In the genomic region with DNA sequence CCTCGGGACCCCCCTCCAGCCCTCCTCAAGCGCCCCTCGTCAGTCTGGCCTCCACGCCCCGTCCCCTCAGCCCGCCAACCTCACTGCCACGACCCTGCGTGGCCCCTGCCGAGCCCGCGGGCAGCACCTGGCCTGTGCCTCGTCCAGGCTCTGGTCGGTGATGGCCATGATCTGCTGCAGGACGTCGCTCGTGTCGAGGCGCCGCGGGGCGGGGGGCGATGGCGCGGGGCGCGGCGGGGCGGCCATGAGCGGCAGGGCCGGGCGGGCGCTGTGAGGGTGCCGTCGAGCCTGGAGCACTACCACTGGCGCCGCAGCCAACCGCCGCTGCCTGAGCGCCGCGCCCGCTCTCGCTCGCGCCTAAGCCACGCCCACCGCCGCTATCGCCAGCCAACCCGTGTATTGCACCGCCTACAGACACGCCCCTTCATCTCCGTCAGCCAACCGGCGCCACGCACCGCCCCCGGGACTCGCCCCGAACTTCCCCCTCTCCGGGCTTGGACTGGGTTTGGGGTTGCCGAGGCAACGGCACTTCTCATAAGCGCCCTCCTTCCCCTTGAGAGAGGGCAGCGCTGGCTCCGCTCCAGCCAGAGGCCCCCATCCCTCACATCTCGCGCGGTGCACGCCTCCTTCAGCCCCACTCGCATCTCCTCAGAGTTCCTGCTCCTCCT, we compare ENCODE assay signal across 8 cellular contexts. TPM values are rescaled to one million over a fixed set of nuclear protein-coding genes. Genes with fewer than 3 reads are reported as not detected.
DNase-seq lines count a peak whose midpoint lies in the region; ATAC-seq, FAIRE-seq and TF ChIP-seq lines count a peak whose summit lies in the region.

A gene with protein sequence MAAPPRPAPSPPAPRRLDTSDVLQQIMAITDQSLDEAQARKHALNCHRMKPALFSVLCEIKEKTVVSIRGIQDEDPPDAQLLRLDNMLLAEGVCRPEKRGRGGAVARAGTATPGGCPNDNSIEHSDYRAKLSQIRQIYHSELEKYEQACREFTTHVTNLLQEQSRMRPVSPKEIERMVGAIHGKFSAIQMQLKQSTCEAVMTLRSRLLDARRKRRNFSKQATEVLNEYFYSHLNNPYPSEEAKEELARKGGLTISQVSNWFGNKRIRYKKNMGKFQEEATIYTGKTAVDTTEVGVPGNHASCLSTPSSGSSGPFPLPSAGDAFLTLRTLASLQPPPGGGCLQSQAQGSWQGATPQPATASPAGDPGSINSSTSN (minus strand): TSS at position 304 of the 668 bp plus-strand sequence. CDS start 58 bp downstream, at position 246.

- no peaks in the 10 kb centered on the region for H3K9me3 ChIP-seq in prostate gland
- H3K9me3 ChIP-seq in uterus: no peaks in the 10 kb centered on the region

- DNase-seq in GM12891 (ENCODE audit: insufficient read length, low spot score) (peak; percentile 92), NCI-H1417 treated with DMSO at 0.1 percent for 48 hours (lab: John Stamatoyannopoulos, UW) (peak; percentile 93), T follicular helper cell (ENCODE audit: low read depth) (peak; percentile 99), left cardiac atrium (peak; percentile 94), prostate gland (ENCODE audit: low spot score) (peak; percentile 94), uterus (peak; percentile 76 to 77)
- DNase-seq in activated naive CD8-positive, alpha-beta T cell treated with anti-CD3 and anti-CD28 coated beads, Interleukin-2, amount 50 U/mL, for 16 hours (ENCODE audit: low read depth, low spot score): peak; percentile 99

- no peak within 1 kb of the TSS for H3K27ac ChIP-seq in prostate gland
- no peak within 1 kb of the TSS for H3K27ac ChIP-seq in uterus

- H3K4me3 ChIP-seq in prostate gland (peak within 1 kb of the TSS; percentile 34 to 42), uterus (peak within 1 kb of the TSS; percentile 20 to 43)

- no peaks in the 10 kb centered on the region for H3K27me3 ChIP-seq in prostate gland (replicated peaks; ENCODE audit: insufficient read depth)
- H3K27me3 ChIP-seq in uterus: no peaks in the 10 kb centered on the region

- H3K4me1 ChIP-seq in prostate gland (replicated peaks) (no peaks in the 10 kb centered on the region), uterus (no peaks in the 10 kb centered on the region)

- intact Hi-C loops in left cardiac atrium (cut with DNase I): no loop called here
- intact Hi-C loops in prostate gland (cut with DNase I): no loop called here
- intact Hi-C loops in uterus (cut with DNase I; ENCODE audit: low total_unique reads): no loop called here

- H3K36me3 ChIP-seq in prostate gland (no peaks in the 10 kb centered on the region), uterus (no peaks in the 10 kb centered on the region)

- peak; percentile 97 for ATAC-seq in HG02759 (IDR thresholded peaks at IDR 0.05; ENCODE audit: unreplicated experiment)
- ATAC-seq in left cardiac atrium: peak; percentile 99

- peak; percentile 97 for FAIRE-seq in GM12891 (lab: Jason Lieb, UNC)

- WGBS in prostate gland: 1% methylated on average over 69 of the region's 71 CpGs

- TF ChIP-seq POLR2A in GM12891 (IDR thresholded peaks at IDR 0.05; ENCODE audit: low read depth, low read length) (no peak), prostate gland (IDR thresholded peaks at IDR 0.05) (peak; percentile 67), uterus (IDR thresholded peaks at IDR 0.05) (peak in 1 of 2 donors; percentile 47)

- TF ChIP-seq CTCF in prostate gland (IDR thresholded peaks at IDR 0.05) (peak in 1 of 4 experiments; percentile 9), uterus (IDR thresholded peaks at IDR 0.05) (no peak)

TF ChIP-seq in GM12891, 5 proteins besides CTCF, POLR2A, EP300 and RAD21:
- TF ChIP-seq TAF1 (IDR thresholded peaks at IDR 0.05; ENCODE audit: low read depth, low read length): no peak
- TF ChIP-seq POLR2AphosphoS5 (IDR thresholded peaks at IDR 0.05; ENCODE audit: low read depth, low read length): no peak
- no peak for TF ChIP-seq PAX5 (IDR thresholded peaks at IDR 0.05; ENCODE audit: insufficient read depth, low read length, severe bottlenecking)
- TF ChIP-seq POU2F2 (IDR thresholded peaks at IDR 0.05; ENCODE audit: low read depth, low read length): no peak
- TF ChIP-seq SPI1 (IDR thresholded peaks at IDR 0.05; ENCODE audit: low read depth, low read length): no peak
TF ChIP-seq in GM12891: peak in this region for 0.

RNA-seq across cellular contexts. Expression of the gene that starts here (rescaled TPM):
- 1.4 TPM for polyA plus RNA-seq in GM12891 (2012; ENCODE audit: low read depth, missing spikeins)
- total RNA-seq in left cardiac atrium: under 1 TPM; 0.35 to 0.37 TPM
- total RNA-seq in prostate gland: 10 to 100 TPM in 1 of 2 donors, 1 to 10 TPM in 1; 2.6 to 10.6 TPM
- total RNA-seq in uterus: 1 to 10 TPM in 3 of 4 donors, not detected in 1; 1.3 to 2.8 (median 1.6) TPM

Comparison
In these comparisons a context has a peak if more than half of its experiments do, and no peak if none do; other contexts are left out.
1. Peak in DNase-seq and ATAC-seq in left cardiac atrium; RNA of the gene not detected or under 1 TPM.